In the genomic region with DNA sequence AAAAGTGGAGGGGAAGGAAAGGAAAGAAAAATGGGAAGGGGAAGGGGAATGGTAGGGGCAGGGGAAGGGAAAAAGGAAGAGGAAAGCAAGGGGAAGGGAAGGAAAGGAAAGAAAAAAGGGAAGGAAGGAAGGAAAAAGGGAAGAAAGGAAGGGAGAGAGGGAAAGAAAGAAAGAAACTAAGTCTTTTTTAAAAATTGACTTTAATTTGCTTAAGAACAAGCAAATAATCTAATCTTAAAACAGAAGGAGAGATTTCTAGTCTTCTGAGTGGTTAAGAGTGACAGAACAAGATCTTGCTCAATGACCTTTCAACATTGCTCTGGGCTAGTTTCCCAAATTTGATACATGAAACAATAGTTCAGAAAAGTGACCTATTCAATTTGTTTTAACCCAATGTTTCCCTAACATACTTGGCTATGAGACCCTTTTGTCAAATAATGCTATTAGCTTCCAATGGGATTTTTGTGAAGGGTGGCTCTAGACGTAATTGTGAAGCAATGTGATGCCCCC, we compare ENCODE assay signal across 17 cellular contexts. TPM values are rescaled to one million over a fixed set of nuclear protein-coding genes. Genes with fewer than 3 reads are reported as not detected.
A peak's percentile ranks its signal among the peaks of the same experiment; 100 is the strongest.
DNase-seq lines count a peak whose midpoint lies in the region; ATAC-seq and TF ChIP-seq lines count a peak whose summit lies in the region.
"Had no signal": no experiment of that assay in that cellular context is flagged by ENCODE, and none has a peak within 500 bp of the region (broad histone marks: within the 10 kb centered on the region; RNA-seq: fewer than 3 reads in every experiment).

No MANE protein-coding gene starts in this region.

- no peaks in the 10 kb centered on the region for H3K36me3 Mint-ChIP-seq in Calu3 (ENCODE audit: insufficient read depth, unreplicated experiment)
- no peaks in the 10 kb centered on the region for H3K36me3 Mint-ChIP-seq in activated naive CD8-positive, alpha-beta T cell treated with anti-CD3 and anti-CD28 coated beads for 36 hours

- H3K9me3 Mint-ChIP-seq in Calu3 (ENCODE audit: low read depth, unreplicated experiment): no peaks in the 10 kb centered on the region
- no peaks in the 10 kb centered on the region for H3K9me3 Mint-ChIP-seq in activated naive CD8-positive, alpha-beta T cell treated with anti-CD3 and anti-CD28 coated beads for 36 hours
- H3K9me3 Mint-ChIP-seq: CD4-positive, alpha-beta T cell had no signal

- BruUV-seq in Calu3 (replicated peaks; lab: Mats Ljungman, UMichigan): no TSS peak

- peak overlapping the region; percentile 78 for H3K27ac Mint-ChIP-seq in Calu3 (ENCODE audit: unreplicated experiment)
- no peak overlapping the region for H3K27ac Mint-ChIP-seq in activated naive CD8-positive, alpha-beta T cell treated with anti-CD3 and anti-CD28 coated beads for 36 hours
- H3K27ac Mint-ChIP-seq: CD4-positive, alpha-beta T cell had no signal

- H3K27me3 ChIP-seq in body of pancreas (no peaks in the 10 kb centered on the region), lower lobe of right lung (ENCODE audit: low read depth) (no peaks in the 10 kb centered on the region)
- H3K27me3 ChIP-seq: Peyer's patch had no signal

- H3K4me3 ChIP-seq in body of pancreas (no peak overlapping the region), fibroblast of pulmonary artery (replicated peaks; ENCODE audit: low read depth, low read length) (no peak overlapping the region), lower lobe of right lung (no peak overlapping the region)
- H3K4me3 ChIP-seq: Peyer's patch had no signal

- in situ Hi-C loops in KBM-7 (cut with MboI; ENCODE audit: low pct_unique_long_range_greater_than_20kb, low sequenced_read_pairs): no loop called here

- intact Hi-C loops in Calu3 (cut with micrococcal nuclease; ENCODE audit: unreplicated experiment): no loop called here
- intact Hi-C loops in body of pancreas (cut with DNase I): no loop called here
- intact Hi-C loops in lower lobe of right lung (cut with DNase I): no loop called here

- H3K4me1 ChIP-seq in body of pancreas (peaks cover 33% of the 10 kb centered on the region), lower lobe of right lung (peaks cover 16% of the 10 kb centered on the region)

- H3K9me3 ChIP-seq in body of pancreas (no peaks in the 10 kb centered on the region), lower lobe of right lung (no peaks in the 10 kb centered on the region)
- H3K9me3 ChIP-seq: Peyer's patch had no signal

- peak overlapping the region; percentile 49 to 81 (median 70) for H3K27ac ChIP-seq in body of pancreas
- peak overlapping the region; percentile 76 for H3K27ac ChIP-seq in lower lobe of right lung
- H3K27ac ChIP-seq: HL-60 had no signal

- ATAC-seq in body of pancreas: no peak
- peak in 1 of 2 donors; percentile 49 for ATAC-seq in lower lobe of right lung
- no peak for ATAC-seq in HG02852 (IDR thresholded peaks at IDR 0.05; ENCODE audit: unreplicated experiment)
- ATAC-seq: HCT116 had no signal

- CTCF ChIA-PET in Calu3 (lab: Charles Lee): interaction anchor here (0.6 to 1.9 kb wide), 2 partner anchors 18 to 184 kb away, joined by 4 to 7 read pairs; no protein-coding TSS in a partner anchor

- H3K4me1 Mint-ChIP-seq in Calu3 (ENCODE audit: low read depth, unreplicated experiment): peaks cover 23% of the 10 kb centered on the region
- no peaks in the 10 kb centered on the region for H3K4me1 Mint-ChIP-seq in activated naive CD8-positive, alpha-beta T cell treated with anti-CD3 and anti-CD28 coated beads for 36 hours

- TF ChIP-seq CTCF in Calu3 (IDR thresholded peaks at IDR 0.05; ENCODE audit: unreplicated experiment) (no peak), body of pancreas (IDR thresholded peaks at IDR 0.05) (no peak), fibroblast of pulmonary artery (IDR thresholded peaks at IDR 0.05; ENCODE audit: low read length, missing control alignments) (no peak), lower lobe of right lung (IDR thresholded peaks at IDR 0.05) (no peak)

- H3K27me3 Mint-ChIP-seq in Calu3 (ENCODE audit: unreplicated experiment): no peaks in the 10 kb centered on the region
- H3K27me3 Mint-ChIP-seq in activated naive CD8-positive, alpha-beta T cell treated with anti-CD3 and anti-CD28 coated beads for 36 hours: peaks cover 5% of the 10 kb centered on the region
- H3K27me3 Mint-ChIP-seq: CD4-positive, alpha-beta T cell had no signal

- DNase-seq in Calu3 (no peak), body of pancreas (no peak), fibroblast of pulmonary artery (ENCODE audit: low read depth) (peak; percentile 65), lower lobe of right lung (no peak), erythroblast (lab: John Stamatoyannopoulos, UW) (no peak), KBM-7 (no peak)
- no peak for DNase-seq in activated naive CD8-positive, alpha-beta T cell treated with anti-CD3 and anti-CD28 coated beads for 36 hours
- DNase-seq: CD4-positive, alpha-beta T cell; DND-41; GDM1; NCI-H187 treated with DMSO at 0.1 percent for 48 hours; NCI-H510A; Peyer's patch; SHP77 had no signal

- TF ChIP-seq POLR2A in body of pancreas (IDR thresholded peaks at IDR 0.05) (no peak), erythroblast (IDR thresholded peaks at IDR 0.05; ENCODE audit: low read length) (no peak)

- H3K4me3 Mint-ChIP-seq in Calu3 (ENCODE audit: low read depth, unreplicated experiment): no peak overlapping the region
- H3K4me3 Mint-ChIP-seq in activated naive CD8-positive, alpha-beta T cell treated with anti-CD3 and anti-CD28 coated beads for 36 hours: no peak overlapping the region
- H3K4me3 Mint-ChIP-seq: CD4-positive, alpha-beta T cell had no signal

- 22 to 31% methylated on average over 1 of the region's 1 CpG for WGBS in body of pancreas, 2 donors

- H3K36me3 ChIP-seq in body of pancreas (replicated peaks in 1 of 2; ENCODE audit: insufficient read depth in 1 of 2, low read depth in 2 of 2) (no peaks in the 10 kb centered on the region), lower lobe of right lung (no peaks in the 10 kb centered on the region)
- H3K36me3 ChIP-seq: Peyer's patch had no signal

RNA-seq across cellular contexts. Expression of a gene that starts 33.4 kb away (rescaled TPM):
- 72.5 and 90.8 TPM in 2 replicates for total RNA-seq in Calu3 (2022)
- total RNA-seq in body of pancreas: 10 to 100 TPM; 83.5 to 87.3 TPM
- 22.7 TPM for total RNA-seq in lower lobe of right lung
- total RNA-seq in activated naive CD8-positive, alpha-beta T cell treated with anti-CD3 and anti-CD28 coated beads for 36 hours: 1 to 10 TPM; 2.0 to 2.3 TPM
